Comparison of ENCODE assay signal across 24 cellular contexts in the genomic region with DNA sequence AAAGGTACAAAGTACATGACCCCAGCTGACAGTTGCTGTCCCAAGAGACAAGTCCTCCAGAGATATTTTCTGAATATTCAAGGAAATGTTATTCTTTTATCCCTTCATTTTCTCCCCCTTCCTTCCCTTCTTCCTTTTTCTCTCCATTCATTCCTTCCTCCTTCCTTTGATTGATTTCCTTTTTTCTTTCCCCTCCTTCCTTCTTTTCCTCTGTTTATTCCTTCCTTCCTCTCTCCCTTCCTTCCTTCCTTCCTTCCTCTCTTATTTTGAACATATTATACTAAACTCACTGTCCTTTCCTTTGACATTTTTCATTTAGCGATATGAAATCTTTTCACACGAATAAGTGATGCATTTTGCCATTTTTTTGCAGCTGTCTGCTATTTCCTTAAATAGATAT.
A peak's percentile ranks its signal among the peaks of the same experiment; 100 is the strongest.
DNase-seq lines count a peak whose midpoint lies in the region; ATAC-seq, FAIRE-seq and TF ChIP-seq lines count a peak whose summit lies in the region.
"Had no signal": no experiment of that assay in that cellular context is flagged by ENCODE, and none has a peak within 500 bp of the region (broad histone marks: within the 10 kb centered on the region; RNA-seq: fewer than 3 reads in every experiment).

No MANE protein-coding gene starts in this region.

- H3K4me2 ChIP-seq in HepG2 (ENCODE audit: low read depth, low read length) (no peak overlapping the region), K562 (ENCODE audit: insufficient read depth, low read length) (no peak overlapping the region), smooth muscle cell (peak overlapping the region; percentile 36)
- H3K4me2 ChIP-seq: BLaER1 had no signal

- peaks cover 3% of the 10 kb centered on the region for H3K27me3 Mint-ChIP-seq in glutamatergic neuron (ENCODE audit: unreplicated experiment)

- no peaks in the 10 kb centered on the region for H3K36me3 Mint-ChIP-seq in glutamatergic neuron (ENCODE audit: unreplicated experiment)
- H3K36me3 Mint-ChIP-seq: CD14-positive monocyte; CD8-positive, alpha-beta memory T cell had no signal

- no peak for DNase-seq in HepG2 (ENCODE audit: low spot score)
- DNase-seq in right lobe of liver: no peak
- DNase-seq in K562 (ENCODE audit: extremely low read depth in 1 of 4, low spot score in 3 of 4): no peak
- DNase-seq in glutamatergic neuron: no peak
- no peak for DNase-seq in smooth muscle cell (lab: John Stamatoyannopoulos, UW; ENCODE audit: unreplicated experiment)
- no peak for DNase-seq in NCI-H524 treated with DMSO at 0.1 percent for 48 hours (lab: John Stamatoyannopoulos, UW)
- DNase-seq in stimulated activated CD4-positive, alpha-beta T cell treated with anti-CD3 and anti-CD28 coated beads, Interleukin-4, amount 100 ng/mL, for 24 hours: no peak
- no peak for DNase-seq in stimulated activated CD4-positive, alpha-beta T cell treated with anti-CD3 and anti-CD28 coated beads, Interleukin-1b, Interleukin-23, amount 100 ng/mL, for 48 hours
- DNase-seq: CD4-positive, alpha-beta T cell; CD8-positive, alpha-beta memory T cell; DMS 273 treated with DMSO at 0.1 percent for 48 hours; DMS79; EL; GDM1; GOT3 had no signal

- H3K27ac ChIP-seq in HepG2 (ENCODE audit: extremely low read length, insufficient read depth, low read length) (no peak overlapping the region), right lobe of liver (no peak overlapping the region), K562 (ENCODE audit: extremely low read depth, low read depth, low read length) (no peak overlapping the region), smooth muscle cell (ENCODE audit: low read depth) (peak overlapping the region; percentile 91)
- H3K27ac ChIP-seq: 22Rv1, BLaER1 had no signal

- no peak for TF ChIP-seq CTCF in HepG2 (CRISPR knock-in tag; IDR thresholded peaks at IDR 0.05)
- TF ChIP-seq CTCF in right lobe of liver (IDR thresholded peaks at IDR 0.05): no peak
- TF ChIP-seq CTCF in K562 (IDR thresholded peaks at IDR 0.05 in 2 of 3, conservative IDR thresholded peaks at IDR 0.05 in 1 of 3; ENCODE audit: insufficient read depth in 2 of 3, low read depth in 1 of 3, low read length in 3 of 3): no peak
- TF ChIP-seq CTCF in glutamatergic neuron (IDR thresholded peaks at IDR 0.05; ENCODE audit: partially characterized antibody, unreplicated experiment): no peak
- TF ChIP-seq CTCF in smooth muscle cell (IDR thresholded peaks at IDR 0.05; ENCODE audit: borderline replicate concordance, insufficient read depth, poor library complexity, severe bottlenecking): no peak

- CTCF ChIA-PET in HepG2 (lab: Yijun Ruan, JAX; ENCODE audit: low intra/inter-chr PET ratio, low total read pairs) (no interaction called here), K562 (lab: Yijun Ruan, JAX; ENCODE audit: low intra/inter-chr PET ratio) (no interaction called here)

- peaks cover 8% of the 10 kb centered on the region for H3F3A ChIP-seq in smooth muscle cell (ENCODE audit: low read depth)

- WGBS in HepG2 (ENCODE audit: low lambda C conversion rate): under 1% methylated on average over 2 of the region's 2 CpGs
- WGBS in right lobe of liver (ENCODE audit: insufficient coverage, low coverage, low lambda C conversion rate, missing lambda C conversion rate): 64% methylated on average over 2 of the region's 2 CpGs
- 0% methylated on average over 2 of the region's 2 CpGs for WGBS in K562 (ENCODE audit: insufficient coverage, low coverage, missing lambda C conversion rate)
- WGBS in smooth muscle cell (ENCODE audit: low lambda C conversion rate): 98% methylated on average over 2 of the region's 2 CpGs

- H2AFZ ChIP-seq in HepG2 (ENCODE audit: low read length) (no peak overlapping the region), K562 (ENCODE audit: low read depth, low read length) (no peak overlapping the region), smooth muscle cell (ENCODE audit: low read depth) (no peak overlapping the region)

- POLR2A ChIA-PET in HepG2 (lab: Yijun Ruan, JAX) (no interaction called here), K562 (lab: Yijun Ruan, JAX) (no interaction called here)

- no peak for TF ChIP-seq EP300 in HepG2 (IDR thresholded peaks at IDR 0.05; ENCODE audit: low read depth in 2 of 2, low read length in 2 of 2)
- TF ChIP-seq EP300 in HepG2 (CRISPR knock-in tag; IDR thresholded peaks at IDR 0.05; ENCODE audit: borderline replicate concordance): no peak
- no peak for TF ChIP-seq EP300 in K562 (IDR thresholded peaks at IDR 0.05; ENCODE audit: low read length)

- TF ChIP-seq POLR2A in HepG2 (IDR thresholded peaks at IDR 0.05; ENCODE audit: insufficient read depth in 1 of 2, low read depth in 2 of 2, low read length in 2 of 2) (no peak), right lobe of liver (IDR thresholded peaks at IDR 0.05) (no peak), K562 (conservative IDR thresholded peaks at IDR 0.05) (no peak)

- TF ChIP-seq RAD21 in HepG2 (CRISPR knock-in tag; IDR thresholded peaks at IDR 0.05) (no peak), K562 (CRISPR knock-in tag; conservative IDR thresholded peaks at IDR 0.05 in 1 of 2, IDR thresholded peaks at IDR 0.05 in 1 of 2) (no peak)

- H3K36me3 ChIP-seq in HepG2 (replicated peaks in 1 of 2; ENCODE audit: control insufficient read depth in 1 of 2, insufficient read depth in 2 of 2, low read length in 2 of 2): no peaks in the 10 kb centered on the region
- no peaks in the 10 kb centered on the region for H3K36me3 ChIP-seq in right lobe of liver
- no peaks in the 10 kb centered on the region for H3K36me3 ChIP-seq in K562 (ENCODE audit: control insufficient read depth, insufficient read depth, low read length)
- no peaks in the 10 kb centered on the region for H3K36me3 ChIP-seq in smooth muscle cell (ENCODE audit: low read depth)
- H3K36me3 ChIP-seq: BLaER1, HAP-1 had no signal

- H3K4me1 Mint-ChIP-seq in glutamatergic neuron (ENCODE audit: low read depth, unreplicated experiment): peaks cover 28% of the 10 kb centered on the region
- H3K4me1 Mint-ChIP-seq: B cell had no signal

- H4K20me1 ChIP-seq in HepG2 (ENCODE audit: insufficient read depth, low read length): no peaks in the 10 kb centered on the region
- no peaks in the 10 kb centered on the region for H4K20me1 ChIP-seq in K562 (replicated peaks; ENCODE audit: control insufficient read depth, insufficient read depth, low read length)
- H4K20me1 ChIP-seq in smooth muscle cell (ENCODE audit: low read depth): no peaks in the 10 kb centered on the region
- H4K20me1 ChIP-seq: BLaER1 had no signal

- no peaks in the 10 kb centered on the region for H3K9me3 ChIP-seq in HepG2 (ENCODE audit: low read length)
- H3K9me3 ChIP-seq in right lobe of liver: no peaks in the 10 kb centered on the region
- H3K9me3 ChIP-seq in K562 (replicated peaks; ENCODE audit: control insufficient read depth, insufficient read depth, low read depth, low read length): no peaks in the 10 kb centered on the region
- no peaks in the 10 kb centered on the region for H3K9me3 ChIP-seq in smooth muscle cell (replicated peaks; ENCODE audit: low read depth)
- H3K9me3 ChIP-seq: HAP-1 had no signal

- H3K4me3 ChIP-seq in HepG2 (replicated peaks in 1 of 3; ENCODE audit: insufficient read depth in 1 of 3, low read depth in 2 of 3, low read length in 3 of 3) (no peak overlapping the region), right lobe of liver (no peak overlapping the region), K562 (no peak overlapping the region), smooth muscle cell (no peak overlapping the region)
- H3K4me3 ChIP-seq: BLaER1, GM12878, HAP-1 had no signal

- peak overlapping the region; percentile 23 for H3K27ac Mint-ChIP-seq in glutamatergic neuron (ENCODE audit: unreplicated experiment)
- H3K27ac Mint-ChIP-seq: B cell; CD4-positive, alpha-beta T cell; CD8-positive, alpha-beta memory T cell had no signal

- BruUV-seq in HepG2 (replicated peaks; lab: Mats Ljungman, UMichigan) (no TSS peak), K562 (replicated peaks; lab: Mats Ljungman, UMichigan) (no TSS peak)

- intact Hi-C loops in HepG2 (cut with micrococcal nuclease; ENCODE audit: unreplicated experiment): no loop called here
- intact Hi-C loops in right lobe of liver (cut with DNase I): no loop called here
- intact Hi-C loops in K562 (cut with micrococcal nuclease): no loop called here

- no peaks in the 10 kb centered on the region; a peak in 1 of 5 replicates for H3K27me3 ChIP-seq in HepG2 (ENCODE audit: control insufficient read depth in 1 of 2, insufficient read depth in 2 of 2, low read length in 2 of 2)
- H3K27me3 ChIP-seq in right lobe of liver: no peaks in the 10 kb centered on the region
- peaks cover 0 to 4% of the 10 kb centered on the region in 2 experiments; a peak in 3 of 5 replicates for H3K27me3 ChIP-seq in K562 (ENCODE audit: control insufficient read depth in 2 of 2, insufficient read depth in 2 of 2, low read length in 2 of 2)
- no peaks in the 10 kb centered on the region for H3K27me3 ChIP-seq in smooth muscle cell (ENCODE audit: low read depth)
- H3K27me3 ChIP-seq: BLaER1 had no signal

- no peak for ATAC-seq in HepG2
- ATAC-seq in right lobe of liver: no peak
- no peak for ATAC-seq in K562
- ATAC-seq: GM12878 had no signal

- H3K79me2 ChIP-seq in HepG2 (ENCODE audit: insufficient read depth, low read length) (no peaks in the 10 kb centered on the region), K562 (ENCODE audit: control insufficient read depth, insufficient read depth, low read length) (no peaks in the 10 kb centered on the region), smooth muscle cell (ENCODE audit: low read depth) (no peaks in the 10 kb centered on the region)

- H3K9me3 Mint-ChIP-seq in glutamatergic neuron (ENCODE audit: unreplicated experiment): no peaks in the 10 kb centered on the region
- H3K9me3 Mint-ChIP-seq: CD4-positive, alpha-beta T cell; CD8-positive, alpha-beta memory T cell had no signal

- peak overlapping the region; percentile 2 for H3K4me3 Mint-ChIP-seq in glutamatergic neuron (ENCODE audit: unreplicated experiment)
- H3K4me3 Mint-ChIP-seq: B cell; CD4-positive, alpha-beta T cell; CD8-positive, alpha-beta memory T cell had no signal

- FAIRE-seq in HepG2 (lab: Jason Lieb, UNC) (no peak), K562 (lab: Jason Lieb, UNC) (no peak)
- FAIRE-seq: A204.1, D721Med, GM12878, H54 had no signal

- H3K9ac ChIP-seq in HepG2 (ENCODE audit: insufficient read depth, low read depth, low read length) (no peak overlapping the region), K562 (ENCODE audit: insufficient read depth in 1 of 2, low read depth in 2 of 2, low read length in 2 of 2) (no peak overlapping the region), smooth muscle cell (ENCODE audit: low read depth) (no peak overlapping the region)
- H3K9ac ChIP-seq: BLaER1 had no signal

- no peaks in the 10 kb centered on the region for H3K4me1 ChIP-seq in HepG2 (ENCODE audit: insufficient read depth, low read length)
- H3K4me1 ChIP-seq in right lobe of liver: no peaks in the 10 kb centered on the region
- H3K4me1 ChIP-seq in K562 (replicated peaks in 1 of 2; ENCODE audit: control insufficient read depth in 2 of 2, insufficient read depth in 2 of 2, low read length in 2 of 2): no peaks in the 10 kb centered on the region
- H3K4me1 ChIP-seq in smooth muscle cell (ENCODE audit: low read depth): peaks cover 18% of the 10 kb centered on the region
- H3K4me1 ChIP-seq: HAP-1 had no signal

- in situ Hi-C loops in HepG2 (cut with HindIII; ENCODE audit: extremely low pct_ligation_motif_present, low pct_unique_long_range_greater_than_20kb) (no loop called here), K562 (cut with MboI) (no loop called here)

- no peaks in the 10 kb centered on the region for H3K9me1 ChIP-seq in K562 (ENCODE audit: control insufficient read depth, insufficient read depth, low read length)
